In genomic region chr17:50064253-50064991, GRCh38 we compare ENCODE assay signal across 1 cellular context.
TF ChIP-seq lines count a peak whose summit lies in the region.

No MANE protein-coding gene starts in this region.

TF ChIP-seq in HCT116, 20 proteins besides CTCF, POLR2A, EP300 and RAD21 (continued from another document):
- TF ChIP-seq POLR2AphosphoS5 (IDR thresholded peaks at IDR 0.05; ENCODE audit: low read depth, low read length) (peak; percentile 89), FOSL1 (IDR thresholded peaks at IDR 0.05; ENCODE audit: low read depth) (no peak), JUND (IDR thresholded peaks at IDR 0.05) (no peak), YY1 (IDR thresholded peaks at IDR 0.05; ENCODE audit: extremely low read depth, insufficient replicate concordance, low read depth, low read length) (peak; percentile 72)
